7 cellular contexts compared by ENCODE assay signal in the genomic region with DNA sequence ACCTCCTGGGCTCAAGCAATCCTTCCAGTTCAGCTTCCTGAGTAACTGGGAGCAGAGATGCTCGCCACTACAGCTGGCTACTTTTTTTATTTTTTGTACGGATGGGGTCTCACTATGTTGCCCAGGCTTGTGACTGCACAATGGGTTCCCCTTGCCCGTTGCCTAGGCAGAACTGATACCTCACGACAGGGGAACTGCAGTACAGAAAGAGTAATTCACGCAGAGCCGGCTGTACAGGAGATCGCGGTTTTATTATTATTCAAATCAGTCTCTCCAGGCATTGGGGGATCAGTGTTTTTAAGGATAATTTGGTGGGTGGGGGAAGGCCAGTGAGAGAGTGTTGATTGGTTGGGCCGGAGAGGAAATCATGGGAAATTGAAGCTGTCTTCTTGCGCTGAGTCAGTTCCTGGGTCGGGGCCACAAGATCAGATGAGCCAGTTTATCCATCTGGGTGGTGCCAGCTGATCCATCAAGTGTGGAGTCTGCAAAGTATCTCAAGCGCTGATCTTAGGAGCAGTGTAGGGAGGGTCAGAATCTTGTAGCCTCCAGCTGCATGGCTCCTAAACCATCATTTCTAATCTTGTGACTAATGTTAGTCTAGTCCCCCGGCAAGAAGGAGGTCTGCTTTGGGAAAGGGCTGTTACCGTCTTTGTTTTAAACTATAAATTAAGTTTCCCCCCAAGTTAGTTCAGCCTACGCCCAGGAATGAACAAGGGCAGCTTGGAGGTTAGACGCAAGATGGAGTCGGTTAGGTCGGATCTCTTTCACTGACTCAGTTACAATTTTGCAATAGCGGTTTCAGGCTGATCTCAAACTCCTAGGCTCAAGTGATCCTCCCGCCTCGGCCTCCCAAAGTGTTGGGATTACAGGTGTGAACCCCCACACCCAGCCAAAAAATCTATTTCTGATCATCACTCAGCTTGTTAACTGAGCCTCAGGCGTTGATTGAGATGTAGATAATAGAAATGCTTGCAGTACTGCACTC. TPM values are rescaled to one million over a fixed set of nuclear protein-coding genes. Genes with fewer than 3 reads are reported as not detected.
A peak's percentile ranks its signal among the peaks of the same experiment; 100 is the strongest.
DNase-seq lines count a peak whose midpoint lies in the region; ATAC-seq, FAIRE-seq and TF ChIP-seq lines count a peak whose summit lies in the region.
"Not testable (repeated sequence)": the region's sequence is repeated elsewhere in the genome, so short reads cannot be mapped to it uniquely, and the experiment has no call there.

No MANE protein-coding gene starts in this region.

- H3K9ac ChIP-seq in SK-N-MC (ENCODE audit: insufficient read length); astrocyte (ENCODE audit: low read length); HepG2 (ENCODE audit: insufficient read depth, low read depth, low read length): not testable (repeated sequence)

- in situ Hi-C loops in HepG2 (cut with HindIII; ENCODE audit: extremely low pct_ligation_motif_present, low pct_unique_long_range_greater_than_20kb): not testable (repeated sequence)
- in situ Hi-C loops in gastrocnemius medialis (cut with MboI; ENCODE audit: low sequenced_read_pairs in 4 of 4): loop anchor here in 1 of 4 donors (5.0 kb wide), 1 partner anchor 128 kb away; no protein-coding TSS in a partner anchor

- not testable (repeated sequence) for H3K4me1 Mint-ChIP-seq in astrocyte (ENCODE audit: low read depth, unreplicated experiment)

- 70% methylated on average over 20 of the region's 22 CpGs for WGBS in HepG2 (ENCODE audit: low lambda C conversion rate)

- H2AFZ ChIP-seq in astrocyte (ENCODE audit: low read depth, low read length); HepG2 (ENCODE audit: low read length): not testable (repeated sequence)

- not testable (repeated sequence) for H3K27me3 Mint-ChIP-seq in astrocyte (ENCODE audit: low read depth, unreplicated experiment)

- not testable (repeated sequence) for DNase-seq in H54 (ENCODE audit: insufficient read length, low spot score); astrocyte (ENCODE audit: low read depth); HepG2 (ENCODE audit: low spot score); gastrocnemius medialis
- DNase-seq in NCI-H69 (lab: John Stamatoyannopoulos, UW) (peak; percentile 23), SK-N-MC (ENCODE audit: low read depth, low spot score) (peak; percentile 12), UCSD-AML1 (lab: John Stamatoyannopoulos, UW; ENCODE audit: unreplicated experiment) (peak; percentile 11)

- intact Hi-C loops in HepG2 (cut with micrococcal nuclease; ENCODE audit: unreplicated experiment); gastrocnemius medialis (cut with DNase I; ENCODE audit: low total_unique reads): not testable (repeated sequence)

- H4K20me1 ChIP-seq in astrocyte (ENCODE audit: insufficient read depth, low read length); HepG2 (ENCODE audit: insufficient read depth, low read length): not testable (repeated sequence)

- TF ChIP-seq RAD21 in HepG2 (CRISPR knock-in tag; IDR thresholded peaks at IDR 0.05): not testable (repeated sequence)

- H3K79me2 ChIP-seq in astrocyte (ENCODE audit: insufficient read depth, low read length); HepG2 (ENCODE audit: insufficient read depth, low read length): not testable (repeated sequence)

- H3K36me3 ChIP-seq in SK-N-MC (ENCODE audit: insufficient read depth, low read length); astrocyte (ENCODE audit: insufficient read depth, low read length); HepG2 (replicated peaks in 1 of 2; ENCODE audit: control insufficient read depth in 1 of 2, insufficient read depth in 2 of 2, low read length in 2 of 2); gastrocnemius medialis: not testable (repeated sequence)

- not testable (repeated sequence) for H3K4me1 ChIP-seq in astrocyte (ENCODE audit: insufficient read depth, low read length); gastrocnemius medialis
- H3K4me1 ChIP-seq in HepG2 (ENCODE audit: insufficient read depth, low read length): peaks cover 31% of the 10 kb centered on the region

- not testable (repeated sequence) for TF ChIP-seq EP300 in HepG2 (IDR thresholded peaks at IDR 0.05; ENCODE audit: low read depth in 2 of 2, low read length in 2 of 2); HepG2 (CRISPR knock-in tag; IDR thresholded peaks at IDR 0.05; ENCODE audit: borderline replicate concordance)

- not testable (repeated sequence) for H3K4me3 ChIP-seq in SK-N-MC; astrocyte (ENCODE audit: insufficient read depth, low read depth, low read length); HepG2 (replicated peaks in 1 of 3; ENCODE audit: insufficient read depth in 1 of 3, low read depth in 2 of 3, low read length in 3 of 3); gastrocnemius medialis

- not testable (repeated sequence) for BruUV-seq in HepG2 (replicated peaks; lab: Mats Ljungman, UMichigan)

- not testable (repeated sequence) for H3K9me3 Mint-ChIP-seq in astrocyte (ENCODE audit: unreplicated experiment)

- CTCF ChIA-PET in HepG2 (lab: Yijun Ruan, JAX; ENCODE audit: low intra/inter-chr PET ratio, low total read pairs): not testable (repeated sequence)

- H3K36me3 Mint-ChIP-seq in astrocyte (ENCODE audit: low read depth, unreplicated experiment): not testable (repeated sequence)

- peak overlapping the region; percentile 26 for H3K27ac Mint-ChIP-seq in astrocyte (ENCODE audit: unreplicated experiment)

- peak; percentile 33 for FAIRE-seq in H54 (lab: Jason Lieb, UNC)
- not testable (repeated sequence) for FAIRE-seq in astrocyte (lab: Jason Lieb, UNC); HepG2 (lab: Jason Lieb, UNC)

- not testable (repeated sequence) for H3K27me3 ChIP-seq in astrocyte (ENCODE audit: insufficient read depth, low read length); HepG2 (ENCODE audit: control insufficient read depth in 1 of 2, insufficient read depth in 2 of 2, low read length in 2 of 2); gastrocnemius medialis

- POLR2A ChIA-PET in HepG2 (lab: Yijun Ruan, JAX): not testable (repeated sequence)

- H3K9me3 ChIP-seq in SK-N-MC (ENCODE audit: low read depth, low read length); astrocyte (ENCODE audit: insufficient read depth, low read depth, low read length); gastrocnemius medialis: not testable (repeated sequence)
- peaks cover 14% of the 10 kb centered on the region for H3K9me3 ChIP-seq in HepG2 (ENCODE audit: low read length)

- not testable (repeated sequence) for ATAC-seq in HepG2
- ATAC-seq in gastrocnemius medialis: peak; percentile 18 to 37

- H3K4me3 Mint-ChIP-seq in astrocyte (ENCODE audit: unreplicated experiment): not testable (repeated sequence)

- not testable (repeated sequence) for H3K27ac ChIP-seq in SK-N-MC; astrocyte (ENCODE audit: low read depth, low read length); HepG2 (ENCODE audit: extremely low read length, insufficient read depth, low read length); gastrocnemius medialis

- peak overlapping the region; percentile 5 for H3K4me2 ChIP-seq in astrocyte (ENCODE audit: low read length)
- H3K4me2 ChIP-seq in HepG2 (ENCODE audit: low read depth, low read length): not testable (repeated sequence)

- not testable (repeated sequence) for TF ChIP-seq POLR2A in H54 (IDR thresholded peaks at IDR 0.05; ENCODE audit: low read depth, low read length); HepG2 (IDR thresholded peaks at IDR 0.05; ENCODE audit: insufficient read depth in 1 of 2, low read depth in 2 of 2, low read length in 2 of 2); gastrocnemius medialis (IDR thresholded peaks at IDR 0.05)

- TF ChIP-seq CTCF in astrocyte (IDR thresholded peaks at IDR 0.05; ENCODE audit: insufficient read depth, low read depth, low read length); HepG2 (CRISPR knock-in tag; IDR thresholded peaks at IDR 0.05); gastrocnemius medialis (IDR thresholded peaks at IDR 0.05 in 4 of 5, conservative IDR thresholded peaks at IDR 0.05 in 1 of 5): not testable (repeated sequence)

TF ChIP-seq in HepG2, 621 proteins besides CTCF, POLR2A, EP300 and RAD21:
- TF ChIP-seq ZNF121 (CRISPR knock-in tag; IDR thresholded peaks at IDR 0.05): peak; percentile 85

RNA-seq across cellular contexts. Expression of gene SENP5, which starts 23.2 kb away (rescaled TPM):
- total RNA-seq in astrocyte: 44.8 and 47.7 TPM in 2 replicates
- total RNA-seq in HepG2 (2016; rRNA removed; fragmentation: Illumina TruSeq; extraction: Trizol): 30.9 and 45.2 TPM in 2 replicates
- total RNA-seq in HepG2 (2016; cell fraction: cytosol; rRNA removed; fragmentation: Illumina TruSeq; extraction: Trizol; ENCODE audit: low read depth): 9.7 and 12.6 TPM in 2 replicates
- total RNA-seq in HepG2 (2016; cell fraction: insoluble cytoplasmic fraction; rRNA removed; fragmentation: Illumina TruSeq; extraction: Trizol): 30.3 and 40.5 TPM in 2 replicates
- 24.2 and 24.5 TPM in 2 replicates for total RNA-seq in HepG2 (2016; cell fraction: membrane; rRNA removed; fragmentation: Illumina TruSeq; extraction: Trizol)
- total RNA-seq in HepG2 (2016; cell fraction: nucleus; rRNA removed; fragmentation: Illumina TruSeq; extraction: Trizol): 34.9 and 40.2 TPM in 2 replicates
- 17.6 and 18.7 TPM in 2 replicates for polyA plus RNA-seq in HepG2 (2011; rRNA removed)
- 5.6 and 8.4 TPM in 2 replicates for polyA plus RNA-seq in HepG2 (2011; cell fraction: cytosol; rRNA removed)
- polyA plus RNA-seq in HepG2 (2011; cell fraction: nucleus; rRNA removed): 14.6 and 18.5 TPM in 2 replicates
- polyA plus RNA-seq in HepG2 (2012): 12.5 and 13.3 TPM in 2 replicates
- 4.8 and 5.6 TPM in 2 replicates for polyA plus RNA-seq in HepG2 (2016; cell fraction: cytosol; fragmentation: Illumina TruSeq; extraction: Trizol; ENCODE audit: low read depth)
- 17.3 and 18.0 TPM in 2 replicates for polyA plus RNA-seq in HepG2 (2016; cell fraction: insoluble cytoplasmic fraction; fragmentation: Illumina TruSeq; extraction: Trizol; ENCODE audit: low read depth)
- polyA plus RNA-seq in HepG2 (2016; cell fraction: membrane; fragmentation: Illumina TruSeq; extraction: Trizol; ENCODE audit: low read depth): 7.5 and 10.0 TPM in 2 replicates
- 28.9 and 29.5 TPM in 2 replicates for polyA plus RNA-seq in HepG2 (2016; cell fraction: nucleus; fragmentation: Illumina TruSeq; extraction: Trizol; ENCODE audit: insufficient read depth, low read depth)
- 106 and 135 TPM in 2 replicates for polyA minus RNA-seq in HepG2 (2011; rRNA and poly(A)+ RNA removed; ENCODE audit: low replicate concordance)
- polyA minus RNA-seq in HepG2 (2011; cell fraction: cytosol; rRNA and poly(A)+ RNA removed): 35.1 and 39.0 TPM in 2 replicates
- 52.5 and 54.3 TPM in 2 replicates for polyA minus RNA-seq in HepG2 (2011; cell fraction: nucleus; rRNA and poly(A)+ RNA removed)
- total RNA-seq in gastrocnemius medialis: 10 to 100 TPM; 21.4 to 42.7 (median 31.7) TPM
